Comparison of ENCODE assay signal across 13 cellular contexts in the genomic region with DNA sequence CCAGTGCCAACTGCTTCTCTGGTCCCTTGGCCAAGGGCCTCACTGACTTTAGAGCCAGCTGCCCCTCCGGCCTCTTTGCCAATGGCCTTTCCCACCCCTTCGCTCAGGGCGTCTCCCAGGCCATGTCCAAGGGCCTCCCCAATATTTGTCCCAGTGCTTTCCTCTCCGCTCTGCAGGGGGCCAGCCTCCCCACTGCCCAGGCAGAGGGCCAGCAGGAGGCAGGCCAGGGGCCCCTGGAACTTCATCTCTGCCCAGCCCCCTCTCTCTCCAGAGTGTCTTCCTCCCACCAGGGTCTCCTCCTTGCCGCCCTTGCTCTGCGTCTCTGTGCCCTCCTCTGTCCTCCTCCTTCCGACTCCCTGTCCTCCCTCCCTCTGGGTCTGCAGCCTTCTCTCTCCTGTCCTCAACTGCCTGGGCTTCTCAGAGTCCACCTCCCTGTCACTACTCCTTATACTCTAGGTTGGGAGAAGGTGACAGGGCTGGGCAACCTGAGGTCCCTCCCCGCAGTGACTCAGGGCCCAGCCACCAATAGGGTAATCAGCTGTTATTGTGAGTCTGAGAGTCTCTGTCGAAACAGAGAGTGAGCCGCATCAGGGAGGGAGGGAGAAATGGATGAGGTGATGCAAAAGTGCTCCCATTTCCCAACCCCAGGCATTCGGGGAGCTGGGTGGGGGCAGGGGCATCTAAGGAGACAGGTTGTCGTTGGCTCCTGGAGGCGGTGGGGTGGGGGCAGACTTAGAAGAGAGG. TPM values are rescaled to one million over a fixed set of nuclear protein-coding genes. Genes with fewer than 3 reads are reported as not detected.
DNase-seq lines count a peak whose midpoint lies in the region; TF ChIP-seq lines count a peak whose summit lies in the region.
"Had no signal": no experiment of that assay in that cellular context is flagged by ENCODE, and none has a peak within 500 bp of the region (broad histone marks: within the 10 kb centered on the region; RNA-seq: fewer than 3 reads in every experiment).

A gene with protein sequence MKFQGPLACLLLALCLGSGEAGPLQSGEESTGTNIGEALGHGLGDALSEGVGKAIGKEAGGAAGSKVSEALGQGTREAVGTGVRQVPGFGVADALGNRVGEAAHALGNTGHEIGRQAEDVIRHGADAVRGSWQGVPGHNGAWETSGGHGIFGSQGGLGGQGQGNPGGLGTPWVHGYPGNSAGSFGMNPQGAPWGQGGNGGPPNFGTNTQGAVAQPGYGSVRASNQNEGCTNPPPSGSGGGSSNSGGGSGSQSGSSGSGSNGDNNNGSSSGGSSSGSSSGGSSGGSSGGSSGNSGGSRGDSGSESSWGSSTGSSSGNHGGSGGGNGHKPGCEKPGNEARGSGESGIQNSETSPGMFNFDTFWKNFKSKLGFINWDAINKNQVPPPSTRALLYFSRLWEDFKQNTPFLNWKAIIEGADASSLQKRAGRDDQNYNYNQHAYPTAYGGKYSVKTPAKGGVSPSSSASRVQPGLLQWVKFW (minus strand): TSS at position 419 of the 744 bp plus-strand sequence. CDS start 174 bp downstream, at position 245.

- TF ChIP-seq CTCF in AG10803 (conservative IDR thresholded peaks at IDR 0.05; ENCODE audit: low read length), result no peak
- TF ChIP-seq CTCF in nephron (IDR thresholded peaks at IDR 0.05; ENCODE audit: unreplicated experiment in 3 of 3), result no peak
- no peak for TF ChIP-seq CTCF in GM10266 (IDR thresholded peaks at IDR 0.05; ENCODE audit: control insufficient read depth, insufficient read depth, low read depth, missing control alignments)

- peaks cover 5% of the 10 kb centered on the region for H3K4me1 Mint-ChIP-seq in nephron
- peaks cover 21% of the 10 kb centered on the region for H3K4me1 Mint-ChIP-seq in activated naive CD4-positive, alpha-beta T cell treated with anti-CD3 and anti-CD28 coated beads, Interleukin-2, amount 10 ng/mL, durations not matched to agents 7 days and 5 days

- peak within 1 kb of the TSS; percentile 49 to 84 for H3K27ac ChIP-seq in esophagus (ENCODE audit: low read depth in 2 of 2, low read length in 1 of 2)
- H3K27ac ChIP-seq: BLaER1 treated with 17β-estradiol and CSF1 and Interleukin-3, amounts not matched to agents 10 nM and 100 nM; esophagus muscularis mucosa; SJSA1 had no signal

- DNase-seq in AG10803 (ENCODE audit: low read depth) (peak; percentile 73), M059J (ENCODE audit: low read depth) (peak; percentile 53), RPMI8226 (no peak), GM10266 (ENCODE audit: extremely low spot score) (no peak), NCI-H2196 treated with DMSO at 0.1 percent for 48 hours (lab: John Stamatoyannopoulos, UW; ENCODE audit: unreplicated experiment) (no peak)
- DNase-seq in activated naive CD4-positive, alpha-beta T cell treated with anti-CD3 and anti-CD28 coated beads, Interleukin-2, amount 10 ng/mL, durations not matched to agents 7 days and 5 days, result no peak
- DNase-seq: NCI-H1105 had no signal

- H3K4me3 ChIP-seq in AG10803 (ENCODE audit: low read length) (peak within 1 kb of the TSS; percentile 12; the same call in 1 of the 2 replicates), esophagus (ENCODE audit: low read depth in 1 of 2, low read length in 2 of 2) (peak within 1 kb of the TSS in 1 of 2 donors; percentile 14)
- H3K4me3 ChIP-seq: BLaER1 treated with 17β-estradiol and CSF1 and Interleukin-3, amounts not matched to agents 10 nM and 100 nM; esophagus muscularis mucosa; SJSA1 had no signal

- no peaks in the 10 kb centered on the region for H3K36me3 Mint-ChIP-seq in nephron (ENCODE audit: low read depth)
- H3K36me3 Mint-ChIP-seq in activated naive CD4-positive, alpha-beta T cell treated with anti-CD3 and anti-CD28 coated beads, Interleukin-2, amount 10 ng/mL, durations not matched to agents 7 days and 5 days, result no peaks in the 10 kb centered on the region

- H3K27me3 Mint-ChIP-seq in nephron (ENCODE audit: low read depth), result peaks cover 67% of the 10 kb centered on the region
- peaks cover 67% of the 10 kb centered on the region for H3K27me3 Mint-ChIP-seq in activated naive CD4-positive, alpha-beta T cell treated with anti-CD3 and anti-CD28 coated beads, Interleukin-2, amount 10 ng/mL, durations not matched to agents 7 days and 5 days

- peaks cover 0 to 21% of the 10 kb centered on the region in 2 donors for H3K4me1 ChIP-seq in esophagus (ENCODE audit: control insufficient read depth in 2 of 2, insufficient read depth in 2 of 2, low read length in 1 of 2)

- H3K27ac Mint-ChIP-seq in nephron, result peak within 1 kb of the TSS in 1 of 3 experiments; percentile 62
- H3K27ac Mint-ChIP-seq in activated naive CD4-positive, alpha-beta T cell treated with anti-CD3 and anti-CD28 coated beads, Interleukin-2, amount 10 ng/mL, durations not matched to agents 7 days and 5 days, result no peak within 1 kb of the TSS

- H3K9me3 ChIP-seq in esophagus (ENCODE audit: control insufficient read depth in 2 of 2, insufficient read depth in 1 of 2, low read depth in 1 of 2, low read length in 1 of 2), result peaks cover 0 to 3% of the 10 kb centered on the region in 2 donors
- H3K9me3 ChIP-seq: BLaER1 treated with 17β-estradiol and CSF1 and Interleukin-3, amounts not matched to agents 10 nM and 100 nM; esophagus muscularis mucosa had no signal

- H3K27me3 ChIP-seq in esophagus (ENCODE audit: control insufficient read depth in 1 of 2, insufficient read depth in 2 of 2, low read length in 2 of 2), result no peaks in the 10 kb centered on the region

- no peaks in the 10 kb centered on the region for H3K36me3 ChIP-seq in esophagus (ENCODE audit: control insufficient read depth in 2 of 2, insufficient read depth in 2 of 2, low read length in 1 of 2)
- H3K36me3 ChIP-seq: BLaER1 treated with 17β-estradiol and CSF1 and Interleukin-3, amounts not matched to agents 10 nM and 100 nM; esophagus muscularis mucosa; SJSA1 had no signal

- CTCF ChIA-PET in activated naive CD4-positive, alpha-beta T cell treated with anti-CD3 and anti-CD28 coated beads, Interleukin-2, amount 10 ng/mL, durations not matched to agents 7 days and 5 days (lab: Charles Lee), result no interaction called here

- 60 to 63% methylated on average over 13 of the region's 13 CpGs for WGBS in esophagus, 2 donors

- peak within 1 kb of the TSS in 2 of 3 experiments; percentile 3 to 29 for H3K4me3 Mint-ChIP-seq in nephron
- no peak within 1 kb of the TSS for H3K4me3 Mint-ChIP-seq in activated naive CD4-positive, alpha-beta T cell treated with anti-CD3 and anti-CD28 coated beads, Interleukin-2, amount 10 ng/mL, durations not matched to agents 7 days and 5 days

- H3K9me3 Mint-ChIP-seq in nephron, result no peaks in the 10 kb centered on the region
- no peaks in the 10 kb centered on the region for H3K9me3 Mint-ChIP-seq in activated naive CD4-positive, alpha-beta T cell treated with anti-CD3 and anti-CD28 coated beads, Interleukin-2, amount 10 ng/mL, durations not matched to agents 7 days and 5 days

RNA-seq across cellular contexts. Expression of the gene that starts here (rescaled TPM):
- total RNA-seq in M059J (2014; rRNA removed; shearing (Covaris generic)), result 6.7 and 34.4 TPM in 2 replicates
- 100 to 1,000 TPM; 223 to 315 TPM for polyA plus RNA-seq in esophagus
- total RNA-seq: SJSA1, skeletal muscle tissue had no signal

Comparison
In these comparisons a context has a peak if more than half of its experiments do, and no peak if none do; other contexts are left out.
1. DNase-seq: peak in AG10803 (single experiment) and M059J (single experiment); none in RPMI8226 (single experiment), activated naive CD4-positive, alpha-beta T cell treated with anti-CD3 and anti-CD28 coated beads, Interleukin-2, amount 10 ng/mL, durations not matched to agents 7 days and 5 days (single experiment), GM10266 (single experiment) and NCI-H2196 treated with DMSO at 0.1 percent for 48 hours (single experiment).